Comparison of ENCODE assay signal across 26 cellular contexts in genomic region chr12:132256646-132257045, GRCh38.
"Had no signal": no experiment of that assay in that cellular context is flagged by ENCODE, and none has a peak within 500 bp of the region (broad histone marks: within the 10 kb centered on the region; RNA-seq: fewer than 3 reads in every experiment).

No MANE protein-coding gene starts in this region.

- H3K4me3 Mint-ChIP-seq: immature natural killer cell; mesothelial cell of epicardium; naive thymus-derived CD4-positive, alpha-beta T cell; natural killer cell treated with Interleukin-12 subunit alpha and Interleukin-12 subunit beta and Interleukin-15 and Interleukin-18, amount 100 ng/mL, for 72 hours; stimulated activated naive B cell treated with anti-CD40 and anti-IgM and Interleukin-4, amounts not matched to agents 10 μg/mL and 1 μg/mL and 100 μg/mL, for 72 hours had no signal

- H3K27me3 Mint-ChIP-seq: natural killer cell treated with Interleukin-12 subunit alpha and Interleukin-12 subunit beta and Interleukin-15 and Interleukin-18, amount 100 ng/mL, for 72 hours had no signal

- H3K27me3 ChIP-seq: pancreas, testis, thyroid gland, transverse colon, upper lobe of left lung, vagina had no signal

- H3K36me3 ChIP-seq: pancreas, prostate gland, stomach, transverse colon, upper lobe of left lung, vagina had no signal

- DNase-seq: head of caudate nucleus; hypothalamus; immature natural killer cell; mesendoderm; naive thymus-derived CD4-positive, alpha-beta T cell; nucleus accumbens; retina; stimulated activated CD4-positive, alpha-beta T cell treated with anti-CD3 and anti-CD28 coated beads, Interleukin-12 subunit alpha, Interleukin-12 subunit beta, amount 100 ng/mL, for 4 hours; stimulated activated CD4-positive, alpha-beta T cell treated with anti-CD3 and anti-CD28 coated beads, Interleukin-15, amount 100 ng/mL, for 24 hours; stimulated activated CD4-positive, alpha-beta T cell treated with anti-CD3 and anti-CD28 coated beads, Interleukin-2, amount 100 ng/mL, for 24 hours; stimulated activated CD4-positive, alpha-beta T cell treated with anti-CD3 and anti-CD28 coated beads, Interleukin-4, amount 100 ng/mL, for 1 hour; stimulated activated naive B cell treated with anti-CD40 and anti-IgM and Interleukin-4, amounts not matched to agents 10 μg/mL and 1 μg/mL and 100 μg/mL, for 72 hours; stimulated activated naive CD8-positive, alpha-beta T cell treated with anti-CD3 and anti-CD28 coated beads, Interleukin-15, Interleukin-2, amounts not matched to agents 100 U/mL and 50 U/mL, for 24 hours; stomach; testis; thyroid gland; transverse colon; upper lobe of left lung had no signal

- ATAC-seq: naive thymus-derived CD4-positive, alpha-beta T cell; natural killer cell treated with Interleukin-12 subunit alpha and Interleukin-12 subunit beta and Interleukin-15 and Interleukin-18, amount 100 ng/mL, for 72 hours; pancreas; sciatic nerve; stimulated activated naive B cell treated with anti-CD40 and anti-IgM and Interleukin-4, amounts not matched to agents 10 μg/mL and 1 μg/mL and 100 μg/mL, for 72 hours; stimulated activated naive CD8-positive, alpha-beta T cell treated with anti-CD3 and anti-CD28 coated beads, Interleukin-15, Interleukin-2, amounts not matched to agents 100 U/mL and 50 U/mL, for 24 hours had no signal

- H3K4me1 ChIP-seq: pancreas, prostate gland, stomach, testis, transverse colon, upper lobe of left lung, vagina had no signal

- H3K9me3 Mint-ChIP-seq: immature natural killer cell; mesothelial cell of epicardium; naive thymus-derived CD4-positive, alpha-beta T cell; natural killer cell treated with Interleukin-12 subunit alpha and Interleukin-12 subunit beta and Interleukin-15 and Interleukin-18, amount 100 ng/mL, for 72 hours; stimulated activated naive B cell treated with anti-CD40 and anti-IgM and Interleukin-4, amounts not matched to agents 10 μg/mL and 1 μg/mL and 100 μg/mL, for 72 hours had no signal

- H3K9me3 ChIP-seq: pancreas, prostate gland, stomach, testis, thyroid gland, transverse colon, upper lobe of left lung, vagina had no signal

- H3K27ac ChIP-seq: pancreas, prostate gland, skin epidermis, stomach, testis, thyroid gland, transverse colon, upper lobe of left lung, vagina had no signal

- H3K4me1 Mint-ChIP-seq: immature natural killer cell; mesothelial cell of epicardium; naive thymus-derived CD4-positive, alpha-beta T cell had no signal

- H3K36me3 Mint-ChIP-seq: immature natural killer cell; mesothelial cell of epicardium; naive thymus-derived CD4-positive, alpha-beta T cell; natural killer cell treated with Interleukin-12 subunit alpha and Interleukin-12 subunit beta and Interleukin-15 and Interleukin-18, amount 100 ng/mL, for 72 hours; stimulated activated naive B cell treated with anti-CD40 and anti-IgM and Interleukin-4, amounts not matched to agents 10 μg/mL and 1 μg/mL and 100 μg/mL, for 72 hours had no signal

- H3K27ac Mint-ChIP-seq: immature natural killer cell; mesothelial cell of epicardium; naive thymus-derived CD4-positive, alpha-beta T cell; natural killer cell treated with Interleukin-12 subunit alpha and Interleukin-12 subunit beta and Interleukin-15 and Interleukin-18, amount 100 ng/mL, for 72 hours; stimulated activated naive B cell treated with anti-CD40 and anti-IgM and Interleukin-4, amounts not matched to agents 10 μg/mL and 1 μg/mL and 100 μg/mL, for 72 hours had no signal

- H3K4me3 ChIP-seq: lung, pancreas, prostate gland, skin epidermis, stomach, testis, thyroid gland, transverse colon, upper lobe of left lung, vagina had no signal
